ENCODE assay signal across 8 cellular contexts in genomic region chr16:4769306-4769638, GRCh38. TPM values are rescaled to one million over a fixed set of nuclear protein-coding genes. Genes with fewer than 3 reads are reported as not detected.
A peak's percentile ranks its signal among the peaks of the same experiment; 100 is the strongest.
DNase-seq lines count a peak whose midpoint lies in the region; ATAC-seq and TF ChIP-seq lines count a peak whose summit lies in the region.

No MANE protein-coding gene starts in this region.

- CTCF ChIA-PET in naive thymus-derived CD4-positive, alpha-beta T cell (lab: Charles Lee) = interaction anchor here (1.2 kb wide), 1 partner anchor 35 kb away, joined by 3 read pairs; the partner anchor contains the start of gene DNAAF8

- no peaks in the 10 kb centered on the region for H3K27me3 Mint-ChIP-seq in naive thymus-derived CD4-positive, alpha-beta T cell

- H3K27ac Mint-ChIP-seq in naive thymus-derived CD4-positive, alpha-beta T cell = peak overlapping the region in 8 of 9 donors; percentile 35 to 96 (median 88)

- H3K4me2 ChIP-seq in Loucy (ENCODE audit: low read depth, low read length, poor library complexity, severe bottlenecking) = no peak overlapping the region

- no peaks in the 10 kb centered on the region for H4K20me1 ChIP-seq in Loucy (ENCODE audit: insufficient read depth, low read length, poor library complexity, severe bottlenecking)

- H2AFZ ChIP-seq in Loucy (ENCODE audit: low read length) = 0 out of 2 replicates have a peak overlapping the region, but pooled peaks have one; percentile 27

- H3K36me3 ChIP-seq in BE2C (no peaks in the 10 kb centered on the region), Loucy (ENCODE audit: insufficient read depth, low read length) (no peaks in the 10 kb centered on the region), duodenal mucosa (ENCODE audit: control insufficient read depth in 1 of 2, insufficient read depth in 2 of 2, low read length in 2 of 2) (peaks cover 0 to 7% of the 10 kb centered on the region in 2 donors)
- H3K36me3 ChIP-seq in naive thymus-derived CD4-positive, alpha-beta T cell (ENCODE audit: control insufficient read depth in 2 of 3, insufficient read depth in 3 of 3, low read length in 3 of 3) = peaks cover 0 to 15% (median 0%) of the 10 kb centered on the region in 3 experiments

- DNase-seq in BE2C (no peak), NCI-H187 (lab: John Stamatoyannopoulos, UW) (no peak), SIG-M5 treated with dmso at 0.1 percent for 504 hours (lab: John Stamatoyannopoulos, UW; ENCODE audit: unreplicated experiment) (no peak)
- no peak for DNase-seq in naive thymus-derived CD4-positive, alpha-beta T cell

- H3K9me2 ChIP-seq in Loucy (replicated peaks; ENCODE audit: low read depth, low read length) = no peaks in the 10 kb centered on the region

- peaks cover 19 to 42% (median 29%) of the 10 kb centered on the region in 7 donors for H3K4me1 Mint-ChIP-seq in naive thymus-derived CD4-positive, alpha-beta T cell

- H3K4me3 ChIP-seq in BE2C (ENCODE audit: low read depth, low read length) (peak overlapping the region; percentile 70), Loucy (ENCODE audit: low read length, poor library complexity, severe bottlenecking) (no peak overlapping the region), duodenal mucosa (ENCODE audit: low read depth in 1 of 2, low read length in 2 of 2) (peak overlapping the region; percentile 88 to 95)
- no peak overlapping the region for H3K4me3 ChIP-seq in naive thymus-derived CD4-positive, alpha-beta T cell (ENCODE audit: low read length)

- no peaks in the 10 kb centered on the region for H3K27me3 ChIP-seq in BE2C
- H3K27me3 ChIP-seq in Loucy (ENCODE audit: insufficient read depth, low read length, poor library complexity, severe bottlenecking) = no peaks in the 10 kb centered on the region
- H3K27me3 ChIP-seq in duodenal mucosa (ENCODE audit: control insufficient read depth in 1 of 2, insufficient read depth in 2 of 2, low read length in 2 of 2) = no peaks in the 10 kb centered on the region
- H3K27me3 ChIP-seq in naive thymus-derived CD4-positive, alpha-beta T cell (ENCODE audit: control insufficient read depth in 2 of 2, insufficient read depth in 2 of 2, low read length in 2 of 2) = no peaks in the 10 kb centered on the region

- H3K4me3 Mint-ChIP-seq in naive thymus-derived CD4-positive, alpha-beta T cell = peak overlapping the region in 9 of 10 donors; percentile 64 to 93 (median 92)

- intact Hi-C loops in naive thymus-derived CD4-positive, alpha-beta T cell (cut with micrococcal nuclease) = loop anchor here in 1 of 2 donors (10.0 kb wide), 1 partner anchor 354 kb away; the partner anchor contains the start of gene CORO7

- H3K36me3 Mint-ChIP-seq in naive thymus-derived CD4-positive, alpha-beta T cell = no peaks in the 10 kb centered on the region

- H3K4me1 ChIP-seq in BE2C = no peaks in the 10 kb centered on the region
- H3K4me1 ChIP-seq in Loucy (ENCODE audit: insufficient read depth, low read length, poor library complexity, severe bottlenecking) = no peaks in the 10 kb centered on the region
- peaks cover 20 to 33% of the 10 kb centered on the region in 2 donors for H3K4me1 ChIP-seq in duodenal mucosa (ENCODE audit: control insufficient read depth in 1 of 2, insufficient read depth in 2 of 2, low read length in 2 of 2)
- peaks cover 17 to 19% of the 10 kb centered on the region in 2 donors for H3K4me1 ChIP-seq in naive thymus-derived CD4-positive, alpha-beta T cell (ENCODE audit: control insufficient read depth in 2 of 2, insufficient read depth in 2 of 2, low read length in 2 of 2)

- ATAC-seq in naive thymus-derived CD4-positive, alpha-beta T cell = no peak
- ATAC-seq in GM21786 (IDR thresholded peaks at IDR 0.05; ENCODE audit: unreplicated experiment) (no peak), HG03097 (IDR thresholded peaks at IDR 0.05; ENCODE audit: low FRiP score, unreplicated experiment) (no peak)

- H3K9ac ChIP-seq in Loucy (ENCODE audit: low read depth, low read length, poor library complexity, severe bottlenecking) (no peak overlapping the region), duodenal mucosa (ENCODE audit: low read depth in 1 of 2, low read length in 2 of 2) (peak overlapping the region; percentile 71 to 91)

- H3F3A ChIP-seq in Loucy (ENCODE audit: low read depth) = no peaks in the 10 kb centered on the region

- no peaks in the 10 kb centered on the region for H3K9me3 ChIP-seq in BE2C
- H3K9me3 ChIP-seq in Loucy (ENCODE audit: insufficient read depth, low read depth, low read length) = no peaks in the 10 kb centered on the region
- no peaks in the 10 kb centered on the region for H3K9me3 ChIP-seq in duodenal mucosa (ENCODE audit: control insufficient read depth in 1 of 2, low read length in 2 of 2)
- no peaks in the 10 kb centered on the region for H3K9me3 ChIP-seq in naive thymus-derived CD4-positive, alpha-beta T cell (ENCODE audit: control insufficient read depth in 2 of 3, low read length in 3 of 3)

- POLR2A ChIA-PET in naive thymus-derived CD4-positive, alpha-beta T cell (lab: Charles Lee) = interaction anchor here (0.7 to 4.0 kb wide), 9 partner anchors 18 to 154 kb away, joined by 3 to 41 read pairs (median 6); partner anchors contain the start of genes ANKS3, DNAAF8, GLYR1 and ROGDI

- no peak overlapping the region for H3K27ac ChIP-seq in duodenal mucosa (ENCODE audit: low read depth, low read length)
- H3K27ac ChIP-seq in naive thymus-derived CD4-positive, alpha-beta T cell (ENCODE audit: low read depth, low read length) = peak overlapping the region; percentile 77

- TF ChIP-seq CTCF in BE2C (IDR thresholded peaks at IDR 0.05; ENCODE audit: low read depth, low read length) (no peak), Loucy (conservative IDR thresholded peaks at IDR 0.05; ENCODE audit: low read length) (no peak)

- peaks cover 14% of the 10 kb centered on the region for H3K79me2 ChIP-seq in Loucy (ENCODE audit: insufficient read depth, low read length)

- H3K9me3 Mint-ChIP-seq in naive thymus-derived CD4-positive, alpha-beta T cell = no peaks in the 10 kb centered on the region

RNA-seq across cellular contexts. Expression of gene ZNF500, which starts 2.3 kb away (rescaled TPM):
- 11.1 TPM for polyA plus RNA-seq in BE2C (2012; ENCODE audit: insufficient read depth, insufficient read length, low read depth)
- 10 to 100 TPM; 13.8 to 43.0 (median 24.7) TPM for total RNA-seq in naive thymus-derived CD4-positive, alpha-beta T cell
- 10 to 100 TPM; 11.0 to 25.7 TPM for polyA plus RNA-seq in naive thymus-derived CD4-positive, alpha-beta T cell

RNA-seq across cellular contexts. Expression of gene SEPTIN12, which starts 18.9 kb away (rescaled TPM):
- not detected for polyA plus RNA-seq in BE2C (2012; ENCODE audit: insufficient read depth, insufficient read length, low read depth)
- total RNA-seq in naive thymus-derived CD4-positive, alpha-beta T cell = not detected
- not detected for polyA plus RNA-seq in naive thymus-derived CD4-positive, alpha-beta T cell

RNA-seq across cellular contexts. Expression of gene SMIM22, which starts 25.9 kb away (rescaled TPM):
- polyA plus RNA-seq in BE2C (2012; ENCODE audit: insufficient read depth, insufficient read length, low read depth) = 5.6 TPM
- not detected for total RNA-seq in naive thymus-derived CD4-positive, alpha-beta T cell
- polyA plus RNA-seq in naive thymus-derived CD4-positive, alpha-beta T cell = not detected

RNA-seq across cellular contexts. Expression of gene ROGDI, which starts 33.2 kb away (rescaled TPM):
- 246 TPM for polyA plus RNA-seq in BE2C (2012; ENCODE audit: insufficient read depth, insufficient read length, low read depth)
- 10 to 100 TPM in 3 of 5 experiments, 1 to 10 TPM in 2; 7.4 to 29.0 (median 10.1) TPM for total RNA-seq in naive thymus-derived CD4-positive, alpha-beta T cell
- polyA plus RNA-seq in naive thymus-derived CD4-positive, alpha-beta T cell = 1 to 10 TPM; 7.9 to 8.3 TPM

RNA-seq across cellular contexts. Expression of gene DNAAF8, which starts 34.9 kb away (rescaled TPM):
- polyA plus RNA-seq in BE2C (2012; ENCODE audit: insufficient read depth, insufficient read length, low read depth) = 0.57 TPM
- total RNA-seq in naive thymus-derived CD4-positive, alpha-beta T cell = under 1 TPM; 0.11 to 0.57 (median 0.27) TPM
- polyA plus RNA-seq in naive thymus-derived CD4-positive, alpha-beta T cell = under 1 TPM in 1 of 2 donors, not detected in 1; 0.31 TPM

Comparison
In these comparisons a context has a peak if more than half of its experiments do, and no peak if none do; other contexts are left out.
1. H3K4me3 ChIP-seq: peak in BE2C (single experiment) and duodenal mucosa (2 of 2); none in Loucy (single experiment) and naive thymus-derived CD4-positive, alpha-beta T cell (single experiment).